13 cellular contexts compared by ENCODE assay signal in genomic region chr2:98458667-98459380, GRCh38. TPM values are rescaled to one million over a fixed set of nuclear protein-coding genes. Genes with fewer than 3 reads are reported as not detected.
DNase-seq lines count a peak whose midpoint lies in the region; ATAC-seq and TF ChIP-seq lines count a peak whose summit lies in the region.
"Had no signal": no experiment of that assay in that cellular context is flagged by ENCODE, and none has a peak within 500 bp of the region (broad histone marks: within the 10 kb centered on the region; RNA-seq: fewer than 3 reads in every experiment).

No MANE protein-coding gene starts in this region.

- no peaks in the 10 kb centered on the region for H3K9me3 ChIP-seq in vagina
- H3K9me3 ChIP-seq: breast epithelium had no signal

- H3K4me1 ChIP-seq in vagina: peaks cover 65% of the 10 kb centered on the region
- H3K4me1 ChIP-seq: breast epithelium had no signal

- DNase-seq in stimulated activated naive CD8-positive, alpha-beta T cell treated with anti-CD3 and anti-CD28 coated beads, Interleukin-15, Interleukin-2, amounts not matched to agents 100 U/mL and 50 U/mL, for 24 hours: no peak
- DNase-seq in activated CD4-positive, alpha-beta memory T cell treated with anti-CD3 and anti-CD28 coated beads for 36 hours: no peak
- DNase-seq in immature natural killer cell (no peak), vagina (ENCODE audit: extremely low spot score in 2 of 2) (peak in 1 of 2 donors; percentile 83), amniotic stem cell (lab: John Stamatoyannopoulos, UW) (no peak), erythroblast (lab: John Stamatoyannopoulos, UW) (no peak), NCI-H69 (lab: John Stamatoyannopoulos, UW) (no peak)
- DNase-seq: NCI-H187 treated with DMSO at 0.1 percent for 48 hours, SHP77 had no signal

- no peak for TF ChIP-seq CTCF in vagina (IDR thresholded peaks at IDR 0.05)

- peaks cover 92% of the 10 kb centered on the region for H3K4me1 Mint-ChIP-seq in stimulated activated naive CD8-positive, alpha-beta T cell treated with anti-CD3 and anti-CD28 coated beads, Interleukin-15, Interleukin-2, amounts not matched to agents 100 ng/mL and 50 ng/mL, for 24 hours (ENCODE audit: low read depth)
- H3K4me1 Mint-ChIP-seq in activated CD4-positive, alpha-beta memory T cell treated with anti-CD3 and anti-CD28 coated beads for 36 hours (ENCODE audit: low read depth): peaks cover 87% of the 10 kb centered on the region
- peaks cover 93 to 94% of the 10 kb centered on the region in 2 donors for H3K4me1 Mint-ChIP-seq in immature natural killer cell

- intact Hi-C loops in activated CD4-positive, alpha-beta memory T cell treated with anti-CD3 and anti-CD28 coated beads for 36 hours (cut with micrococcal nuclease): loop anchor here (1.0 to 10.0 kb wide), 3 partner anchors 20 to 797 kb away; partner anchors contain the start of genes ACTR1B, LIPT1 and TSGA10
- intact Hi-C loops in vagina (cut with DNase I): no loop called here

- no peaks in the 10 kb centered on the region for H3K9me3 Mint-ChIP-seq in stimulated activated naive CD8-positive, alpha-beta T cell treated with anti-CD3 and anti-CD28 coated beads, Interleukin-15, Interleukin-2, amounts not matched to agents 100 ng/mL and 50 ng/mL, for 24 hours
- H3K9me3 Mint-ChIP-seq in activated CD4-positive, alpha-beta memory T cell treated with anti-CD3 and anti-CD28 coated beads for 36 hours: no peaks in the 10 kb centered on the region
- no peaks in the 10 kb centered on the region for H3K9me3 Mint-ChIP-seq in immature natural killer cell

- no peak for ATAC-seq in stimulated activated naive CD8-positive, alpha-beta T cell treated with anti-CD3 and anti-CD28 coated beads, Interleukin-15, Interleukin-2, amounts not matched to agents 100 U/mL and 50 U/mL, for 24 hours

- TF ChIP-seq POLR2A in vagina (IDR thresholded peaks at IDR 0.05): no peak
- TF ChIP-seq POLR2A in erythroblast (IDR thresholded peaks at IDR 0.05; ENCODE audit: low read length): no peak

- H3K27ac Mint-ChIP-seq in stimulated activated naive CD8-positive, alpha-beta T cell treated with anti-CD3 and anti-CD28 coated beads, Interleukin-15, Interleukin-2, amounts not matched to agents 100 ng/mL and 50 ng/mL, for 24 hours: peak overlapping the region; percentile 63
- peak overlapping the region; percentile 96 for H3K27ac Mint-ChIP-seq in activated CD4-positive, alpha-beta memory T cell treated with anti-CD3 and anti-CD28 coated beads for 36 hours
- peak overlapping the region; percentile 95 to 99 (median 96) for H3K27ac Mint-ChIP-seq in immature natural killer cell
- H3K27ac Mint-ChIP-seq: B cell had no signal

- no peaks in the 10 kb centered on the region for H3K27me3 ChIP-seq in vagina
- H3K27me3 ChIP-seq: breast epithelium had no signal

- H3K4me3 ChIP-seq in vagina: no peak overlapping the region
- H3K4me3 ChIP-seq: breast epithelium had no signal

- POLR2A ChIA-PET in activated CD4-positive, alpha-beta memory T cell treated with anti-CD3 and anti-CD28 coated beads for 36 hours (lab: Charles Lee): interaction anchor here (0.9 to 3.5 kb wide), 4 partner anchors 10 to 17 kb away, joined by 3 to 22 read pairs (median 7); no protein-coding TSS in a partner anchor

- peak overlapping the region; percentile 57 for H3K27ac ChIP-seq in vagina
- H3K27ac ChIP-seq: breast epithelium, VCaP had no signal

- H3K27me3 Mint-ChIP-seq in stimulated activated naive CD8-positive, alpha-beta T cell treated with anti-CD3 and anti-CD28 coated beads, Interleukin-15, Interleukin-2, amounts not matched to agents 100 ng/mL and 50 ng/mL, for 24 hours: no peaks in the 10 kb centered on the region
- H3K27me3 Mint-ChIP-seq in activated CD4-positive, alpha-beta memory T cell treated with anti-CD3 and anti-CD28 coated beads for 36 hours: no peaks in the 10 kb centered on the region
- peaks cover 0 to 14% (median 3%) of the 10 kb centered on the region in 3 donors for H3K27me3 Mint-ChIP-seq in immature natural killer cell (ENCODE audit: low read depth in 3 of 3)
- H3K27me3 Mint-ChIP-seq: B cell had no signal

- H3K36me3 ChIP-seq in vagina: no peaks in the 10 kb centered on the region
- H3K36me3 ChIP-seq: breast epithelium had no signal

- CTCF ChIA-PET in activated CD4-positive, alpha-beta memory T cell treated with anti-CD3 and anti-CD28 coated beads for 36 hours (lab: Charles Lee): interaction anchor here (1.4 kb wide), 1 partner anchor 13 kb away, joined by 4 read pairs; no protein-coding TSS in a partner anchor

- peak overlapping the region; percentile 1 for H3K4me3 Mint-ChIP-seq in stimulated activated naive CD8-positive, alpha-beta T cell treated with anti-CD3 and anti-CD28 coated beads, Interleukin-15, Interleukin-2, amounts not matched to agents 100 ng/mL and 50 ng/mL, for 24 hours
- H3K4me3 Mint-ChIP-seq in activated CD4-positive, alpha-beta memory T cell treated with anti-CD3 and anti-CD28 coated beads for 36 hours: no peak overlapping the region
- peak overlapping the region; percentile 78 to 92 (median 81) for H3K4me3 Mint-ChIP-seq in immature natural killer cell
- H3K4me3 Mint-ChIP-seq: B cell had no signal

- peaks cover 12% of the 10 kb centered on the region for H3K36me3 Mint-ChIP-seq in stimulated activated naive CD8-positive, alpha-beta T cell treated with anti-CD3 and anti-CD28 coated beads, Interleukin-15, Interleukin-2, amounts not matched to agents 100 ng/mL and 50 ng/mL, for 24 hours (ENCODE audit: low read depth)
- peaks cover 8% of the 10 kb centered on the region for H3K36me3 Mint-ChIP-seq in activated CD4-positive, alpha-beta memory T cell treated with anti-CD3 and anti-CD28 coated beads for 36 hours
- peaks cover 0 to 13% (median 6%) of the 10 kb centered on the region in 3 donors for H3K36me3 Mint-ChIP-seq in immature natural killer cell

RNA-seq across cellular contexts. Expression of gene INPP4A, which starts 14.2 kb away (rescaled TPM):
- total RNA-seq in activated CD4-positive, alpha-beta memory T cell treated with anti-CD3 and anti-CD28 coated beads for 36 hours: 10 to 100 TPM; 40.7 to 42.0 TPM
- 100 to 1,000 TPM in 1 of 3 donors, 10 to 100 TPM in 2; 34.1 to 101 (median 35.0) TPM for polyA plus RNA-seq in immature natural killer cell
- total RNA-seq in vagina: 38.1 TPM
